ENCODE assay signal across 20 cellular contexts in genomic region chrX:156000361-156000926, GRCh38. TPM values are rescaled to one million over a fixed set of nuclear protein-coding genes. Genes with fewer than 3 reads are reported as not detected.
A peak's percentile ranks its signal among the peaks of the same experiment; 100 is the strongest.
DNase-seq lines count a peak whose midpoint lies in the region; ATAC-seq and TF ChIP-seq lines count a peak whose summit lies in the region.
"Had no signal": no experiment of that assay in that cellular context is flagged by ENCODE, and none has a peak within 500 bp of the region (broad histone marks: within the 10 kb centered on the region; RNA-seq: fewer than 3 reads in every experiment).

No MANE protein-coding gene starts in this region.

- no peaks in the 10 kb centered on the region for H3K9me3 Mint-ChIP-seq in CD8-positive, alpha-beta T cell
- no peaks in the 10 kb centered on the region for H3K9me3 Mint-ChIP-seq in activated T-helper 1 cell treated with anti-CD3 and anti-CD28 coated beads, Interleukin-12 subunit alpha, Interleukin-12 subunit beta, Interleukin-2, Interleukin-4 antibody, amounts not matched to agents 30 ng/mL and 10 ng/mL and 1 ng/mL, durations not matched to agents 14 hours and 24 hours and 36 hours
- H3K9me3 Mint-ChIP-seq: natural killer cell had no signal

- H3K4me1 ChIP-seq in BLaER1 = peaks cover 87% of the 10 kb centered on the region
- peaks cover 9% of the 10 kb centered on the region for H3K4me1 ChIP-seq in CD8-positive, alpha-beta T cell (ENCODE audit: insufficient read depth, low read length)
- H3K4me1 ChIP-seq: adrenal gland, left lung, sigmoid colon had no signal

- H3K27me3 ChIP-seq in BLaER1 = no peaks in the 10 kb centered on the region
- no peaks in the 10 kb centered on the region for H3K27me3 ChIP-seq in CD8-positive, alpha-beta T cell (ENCODE audit: insufficient read depth, low read length)
- H3K27me3 ChIP-seq: adrenal gland, left lung, sigmoid colon had no signal

- no peaks in the 10 kb centered on the region for H4K20me1 ChIP-seq in BLaER1

- ATAC-seq in CD8-positive, alpha-beta T cell = peak; percentile 30
- ATAC-seq in left colon (peak; percentile 54), Right ventricle myocardium inferior (no peak), HG02884 (IDR thresholded peaks at IDR 0.05; ENCODE audit: unreplicated experiment) (no peak)
- ATAC-seq: left lung had no signal

- peak overlapping the region; percentile 34; the same call in 1 of the 2 replicates for H3K9ac ChIP-seq in BLaER1

- H3K4me2 ChIP-seq in BLaER1 = peak overlapping the region; percentile 79

- intact Hi-C loops in CD8-positive, alpha-beta T cell (cut with DNase I, micrococcal nuclease) = no loop called here
- intact Hi-C loops in activated T-helper 1 cell treated with anti-CD3 and anti-CD28 coated beads, Interleukin-12 subunit alpha, Interleukin-12 subunit beta, Interleukin-2, Interleukin-4 antibody, amounts not matched to agents 30 ng/mL and 10 ng/mL and 1 ng/mL, durations not matched to agents 14 hours and 24 hours and 36 hours (cut with micrococcal nuclease) = no loop called here
- intact Hi-C loops in left colon (cut with DNase I, micrococcal nuclease) (no loop called here), Right ventricle myocardium inferior (cut with DNase I) (no loop called here)

- H3K27me3 Mint-ChIP-seq in CD8-positive, alpha-beta T cell (ENCODE audit: low read depth) = no peaks in the 10 kb centered on the region
- H3K27me3 Mint-ChIP-seq in activated T-helper 1 cell treated with anti-CD3 and anti-CD28 coated beads, Interleukin-12 subunit alpha, Interleukin-12 subunit beta, Interleukin-2, Interleukin-4 antibody, amounts not matched to agents 30 ng/mL and 10 ng/mL and 1 ng/mL, durations not matched to agents 14 hours and 24 hours and 36 hours (ENCODE audit: insufficient read depth) = peaks cover 1% of the 10 kb centered on the region

- H3K4me3 Mint-ChIP-seq in CD8-positive, alpha-beta T cell = no peak overlapping the region
- H3K4me3 Mint-ChIP-seq in activated T-helper 1 cell treated with anti-CD3 and anti-CD28 coated beads, Interleukin-12 subunit alpha, Interleukin-12 subunit beta, Interleukin-2, Interleukin-4 antibody, amounts not matched to agents 30 ng/mL and 10 ng/mL and 1 ng/mL, durations not matched to agents 14 hours and 24 hours and 36 hours = peak overlapping the region; percentile 9
- H3K4me3 Mint-ChIP-seq: endodermal cell, mesothelial cell of epicardium, natural killer cell had no signal

- peak in 1 of 7 experiments; percentile 30 for DNase-seq in CD8-positive, alpha-beta T cell
- DNase-seq in activated T-helper 1 cell treated with anti-CD3 and anti-CD28 coated beads, Interleukin-12 subunit alpha, Interleukin-12 subunit beta, Interleukin-2, Interleukin-4 antibody, amounts not matched to agents 30 ng/mL and 10 ng/mL and 1 ng/mL, durations not matched to agents 14 hours and 24 hours and 36 hours (ENCODE audit: low spot score) = no peak
- DNase-seq in left colon = no peak
- DNase-seq in Right ventricle myocardium inferior (ENCODE audit: missing footprints) = no peak
- no peak for DNase-seq in NCI-H2227 (lab: John Stamatoyannopoulos, UW; ENCODE audit: unreplicated experiment)
- DNase-seq: activated effector memory CD4-positive, alpha-beta T cell treated with anti-CD3 and anti-CD28 coated beads, Interleukin-2, amount 50 U/mL, for 16 hours; adrenal gland; endodermal cell; GF-D8; HCEC 1CT; left lung; natural killer cell; NCI-H1694; NCI-H748 treated with DMSO at 0.1 percent for 48 hours; sigmoid colon; SW 1271 had no signal

- H3K27ac ChIP-seq in BLaER1 = peak overlapping the region; percentile 73
- H3K27ac ChIP-seq in CD8-positive, alpha-beta T cell (ENCODE audit: low read depth, low read length) = no peak overlapping the region
- H3K27ac ChIP-seq: adrenal gland, coronary artery, left lung, sigmoid colon had no signal

- TF ChIP-seq CTCF in CD8-positive, alpha-beta T cell (IDR thresholded peaks at IDR 0.05) = no peak

- H3K4me3 ChIP-seq in BLaER1 = no peak overlapping the region
- H3K4me3 ChIP-seq in CD8-positive, alpha-beta T cell (ENCODE audit: low read depth, low read length) = no peak overlapping the region
- H3K4me3 ChIP-seq: adrenal gland, coronary artery, left lung, sigmoid colon had no signal

- no peaks in the 10 kb centered on the region for H3K9me3 ChIP-seq in BLaER1
- no peaks in the 10 kb centered on the region for H3K9me3 ChIP-seq in CD8-positive, alpha-beta T cell (ENCODE audit: low read length)
- H3K9me3 ChIP-seq: adrenal gland, left lung, sigmoid colon had no signal

- no peaks in the 10 kb centered on the region for H3K36me3 ChIP-seq in BLaER1
- no peaks in the 10 kb centered on the region for H3K36me3 ChIP-seq in CD8-positive, alpha-beta T cell (ENCODE audit: insufficient read depth, low read length)
- H3K36me3 ChIP-seq: adrenal gland, left lung, sigmoid colon had no signal

- no peaks in the 10 kb centered on the region for H3K36me3 Mint-ChIP-seq in CD8-positive, alpha-beta T cell
- H3K36me3 Mint-ChIP-seq in activated T-helper 1 cell treated with anti-CD3 and anti-CD28 coated beads, Interleukin-12 subunit alpha, Interleukin-12 subunit beta, Interleukin-2, Interleukin-4 antibody, amounts not matched to agents 30 ng/mL and 10 ng/mL and 1 ng/mL, durations not matched to agents 14 hours and 24 hours and 36 hours (ENCODE audit: low read depth) = no peaks in the 10 kb centered on the region
- H3K36me3 Mint-ChIP-seq: mesothelial cell of epicardium, natural killer cell had no signal

- POLR2A ChIA-PET in CD8-positive, alpha-beta T cell (lab: Charles Lee) = no interaction called here

- no peak overlapping the region for H3K27ac Mint-ChIP-seq in CD8-positive, alpha-beta T cell
- H3K27ac Mint-ChIP-seq in activated T-helper 1 cell treated with anti-CD3 and anti-CD28 coated beads, Interleukin-12 subunit alpha, Interleukin-12 subunit beta, Interleukin-2, Interleukin-4 antibody, amounts not matched to agents 30 ng/mL and 10 ng/mL and 1 ng/mL, durations not matched to agents 14 hours and 24 hours and 36 hours = peak overlapping the region; percentile 42
- H3K27ac Mint-ChIP-seq: endodermal cell, mesothelial cell of epicardium, natural killer cell had no signal

- peaks cover 32% of the 10 kb centered on the region for H3K4me1 Mint-ChIP-seq in CD8-positive, alpha-beta T cell (ENCODE audit: low read depth)
- H3K4me1 Mint-ChIP-seq in activated T-helper 1 cell treated with anti-CD3 and anti-CD28 coated beads, Interleukin-12 subunit alpha, Interleukin-12 subunit beta, Interleukin-2, Interleukin-4 antibody, amounts not matched to agents 30 ng/mL and 10 ng/mL and 1 ng/mL, durations not matched to agents 14 hours and 24 hours and 36 hours (ENCODE audit: low read depth) = peaks cover 79% of the 10 kb centered on the region
- H3K4me1 Mint-ChIP-seq: endodermal cell, mesothelial cell of epicardium had no signal

- CTCF ChIA-PET in CD8-positive, alpha-beta T cell (lab: Charles Lee) = no interaction called here

RNA-seq across cellular contexts. Expression of gene IL9R, which starts 2.9 kb away (rescaled TPM):
- total RNA-seq in CD8-positive, alpha-beta T cell = 1 to 10 TPM; 2.0 to 2.1 TPM
- 5.3 and 7.8 TPM in 2 replicates for total RNA-seq in activated T-helper 1 cell treated with anti-CD3 and anti-CD28 coated beads, Interleukin-12 subunit alpha, Interleukin-12 subunit beta, Interleukin-2, Interleukin-4 antibody, amounts not matched to agents 30 ng/mL and 10 ng/mL and 1 ng/mL, durations not matched to agents 14 hours and 24 hours and 36 hours
- total RNA-seq in left colon (under 1 TPM in 1 of 2 donors, not detected in 1; 0.73 TPM), Right ventricle myocardium inferior (not detected)

Comparison
In these comparisons a context has a peak if more than half of its experiments do, and no peak if none do; other contexts are left out.
1. ATAC-seq: peak in CD8-positive, alpha-beta T cell (single experiment) and left colon (single experiment); none in Right ventricle myocardium inferior (single experiment) and HG02884 (single experiment).